17 cellular contexts compared by ENCODE assay signal in genomic region chr9:126877418-126877817, GRCh38.
"Had no signal": no experiment of that assay in that cellular context is flagged by ENCODE, and none has a peak within 500 bp of the region (broad histone marks: within the 10 kb centered on the region; RNA-seq: fewer than 3 reads in every experiment).

No MANE protein-coding gene starts in this region.

- H3K27ac Mint-ChIP-seq: activated naive CD8-positive, alpha-beta T cell treated with anti-CD3 and anti-CD28 coated beads, Interleukin-2, amount 10 ng/mL, durations not matched to agents 7 days and 5 days; T-helper 1 cell treated with Interleukin-12 subunit alpha and Interleukin-12 subunit beta and Interleukin-4 antibody, amounts not matched to agents 30 μg/mL and 1 μg/mL, for 36 hours had no signal

- DNase-seq: activated CD4-positive, CD25-positive, alpha-beta regulatory T cell; activated naive CD8-positive, alpha-beta T cell treated with anti-CD3 and anti-CD28 coated beads, Interleukin-2, amount 10 ng/mL, durations not matched to agents 7 days and 5 days; aorta; colonic mucosa; gastrocnemius medialis; heart right ventricle; islet precursor cell; mammary epithelial cell; pancreas; stimulated activated CD4-positive, alpha-beta T cell treated with anti-CD3 and anti-CD28 coated beads, Interleukin-15, amount 100 ng/mL, for 24 hours; stimulated activated CD4-positive, alpha-beta T cell treated with anti-CD3 and anti-CD28 coated beads, Interleukin-4, amount 100 ng/mL, for 24 hours; stomach had no signal

- H3K4me3 ChIP-seq: colonic mucosa, gastrocnemius medialis, heart right ventricle, pancreas, stomach, thoracic aorta, vagina had no signal

- H3K27ac ChIP-seq: colonic mucosa, gastrocnemius medialis, heart right ventricle, pancreas, stomach, thoracic aorta, vagina had no signal

- H3K4me1 ChIP-seq: colonic mucosa, pancreas, vagina had no signal

- H3K9me3 Mint-ChIP-seq: activated naive CD8-positive, alpha-beta T cell treated with anti-CD3 and anti-CD28 coated beads, Interleukin-2, amount 10 ng/mL, durations not matched to agents 7 days and 5 days; neural crest cell; T-helper 1 cell treated with Interleukin-12 subunit alpha and Interleukin-12 subunit beta and Interleukin-4 antibody, amounts not matched to agents 30 μg/mL and 1 μg/mL, for 36 hours had no signal

- H3K36me3 ChIP-seq: colonic mucosa had no signal

- H3K9me3 ChIP-seq: colonic mucosa, gastrocnemius medialis, heart right ventricle, pancreas, stomach, thoracic aorta, vagina had no signal

- ATAC-seq: gastrocnemius medialis, heart right ventricle, left lobe of liver, pancreas had no signal

- H3K4me3 Mint-ChIP-seq: activated naive CD8-positive, alpha-beta T cell treated with anti-CD3 and anti-CD28 coated beads, Interleukin-2, amount 10 ng/mL, durations not matched to agents 7 days and 5 days; T-helper 1 cell treated with Interleukin-12 subunit alpha and Interleukin-12 subunit beta and Interleukin-4 antibody, amounts not matched to agents 30 μg/mL and 1 μg/mL, for 36 hours had no signal

- H3K27me3 Mint-ChIP-seq: activated naive CD8-positive, alpha-beta T cell treated with anti-CD3 and anti-CD28 coated beads, Interleukin-2, amount 10 ng/mL, durations not matched to agents 7 days and 5 days had no signal

- H3K27me3 ChIP-seq: colonic mucosa, gastrocnemius medialis, heart right ventricle, pancreas, stomach, vagina had no signal
